Comparison of ENCODE assay signal across 1 cellular context in genomic region chr1:47208374-47208850, GRCh38.
TF ChIP-seq lines count a peak whose summit lies in the region.

No MANE protein-coding gene starts in this region.

TF ChIP-seq in H1, 55 proteins besides CTCF, POLR2A, EP300 and RAD21:
- TF ChIP-seq SP2 (IDR thresholded peaks at IDR 0.05; ENCODE audit: low read length) (no peak), GABPA (IDR thresholded peaks at IDR 0.05; ENCODE audit: borderline replicate concordance, insufficient read depth, low read length) (peak; percentile 6; the same call in 1 of the 2 replicates), SAP30 (IDR thresholded peaks at IDR 0.05; ENCODE audit: insufficient read depth, insufficient replicate concordance, low read length) (no peak), KDM4A (IDR thresholded peaks at IDR 0.05; ENCODE audit: low read depth, low read length, severe bottlenecking) (peak; percentile 56), EGR1 (IDR thresholded peaks at IDR 0.05; ENCODE audit: borderline replicate concordance, low read depth, low read length) (no peak), SIN3A (conservative IDR thresholded peaks at IDR 0.05 in 1 of 2, IDR thresholded peaks at IDR 0.05 in 1 of 2; ENCODE audit: low read depth in 1 of 2, low read length in 2 of 2) (peak in 1 of 2 experiments; percentile 47; a peak in 1 of 4 replicates)
TF ChIP-seq in H1: peak in this region for 3.
